In the genomic region with DNA sequence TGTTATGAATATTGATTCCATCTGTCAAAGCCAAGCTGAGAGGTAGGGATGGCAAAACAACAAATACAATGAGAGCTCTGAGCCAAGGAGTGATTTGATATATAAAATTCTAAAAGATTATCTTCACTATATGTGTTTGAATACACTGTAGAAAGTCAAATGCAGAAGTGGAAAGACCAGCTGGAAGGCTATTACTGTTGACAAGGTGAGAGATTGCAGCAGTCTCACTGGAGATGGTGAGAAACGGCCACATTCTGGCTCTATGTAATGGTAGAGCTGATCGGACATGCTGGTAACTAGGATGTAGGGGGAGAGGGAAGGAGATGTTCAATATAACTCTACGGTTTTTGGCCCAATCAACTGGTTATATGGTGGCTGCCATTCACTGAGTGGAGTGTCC, we compare ENCODE assay signal across 20 cellular contexts.
DNase-seq lines count a peak whose midpoint lies in the region; ATAC-seq, FAIRE-seq and TF ChIP-seq lines count a peak whose summit lies in the region.
"Had no signal": no experiment of that assay in that cellular context is flagged by ENCODE, and none has a peak within 500 bp of the region (broad histone marks: within the 10 kb centered on the region; RNA-seq: fewer than 3 reads in every experiment).

No MANE protein-coding gene starts in this region.

- H2AFZ ChIP-seq in HepG2 (ENCODE audit: low read length) (no peak overlapping the region), MM.1S (ENCODE audit: low read length) (no peak overlapping the region)

- no peak for TF ChIP-seq EP300 in HepG2 (IDR thresholded peaks at IDR 0.05; ENCODE audit: low read depth in 2 of 2, low read length in 2 of 2)
- no peak for TF ChIP-seq EP300 in HepG2 (CRISPR knock-in tag; IDR thresholded peaks at IDR 0.05; ENCODE audit: borderline replicate concordance)

- H3K4me1 ChIP-seq in endodermal cell (ENCODE audit: control insufficient read depth, insufficient read depth, low read length) (no peaks in the 10 kb centered on the region), HepG2 (ENCODE audit: insufficient read depth, low read length) (no peaks in the 10 kb centered on the region), MM.1S (ENCODE audit: low read length) (no peaks in the 10 kb centered on the region)
- H3K4me1 ChIP-seq: BE2C, left lung, transverse colon had no signal

- H3K27me3 Mint-ChIP-seq in natural killer cell treated with Interleukin-12 subunit alpha and Interleukin-12 subunit beta and Interleukin-15 and Interleukin-18, amount 100 ng/mL, for 72 hours, result no peaks in the 10 kb centered on the region
- peaks cover 0 to 3% of the 10 kb centered on the region in 2 donors for H3K27me3 Mint-ChIP-seq in natural killer cell (ENCODE audit: low read depth in 2 of 2)
- H3K27me3 Mint-ChIP-seq in central memory CD8-positive, alpha-beta T cell, result no peaks in the 10 kb centered on the region
- H3K27me3 Mint-ChIP-seq in endodermal cell (ENCODE audit: insufficient read depth), result no peaks in the 10 kb centered on the region
- peaks cover 2% of the 10 kb centered on the region; the same call in 1 of the 2 replicates for H3K27me3 Mint-ChIP-seq in HFFc6 (ENCODE audit: insufficient read depth)
- H3K27me3 Mint-ChIP-seq: naive B cell had no signal

- H3K27me3 ChIP-seq in endodermal cell (ENCODE audit: control insufficient read depth, insufficient read depth, low read length, poor library complexity, severe bottlenecking) (no peaks in the 10 kb centered on the region), HepG2 (ENCODE audit: control insufficient read depth in 1 of 2, insufficient read depth in 2 of 2, low read length in 2 of 2) (no peaks in the 10 kb centered on the region), MM.1S (replicated peaks; ENCODE audit: insufficient read depth, low read length) (no peaks in the 10 kb centered on the region)
- H3K27me3 ChIP-seq: BE2C, left lung, transverse colon had no signal

- H3K27ac ChIP-seq in endodermal cell (ENCODE audit: low read depth, low read length) (no peak overlapping the region), HepG2 (ENCODE audit: extremely low read length, insufficient read depth, low read length) (no peak overlapping the region), MM.1S (ENCODE audit: low read length) (no peak overlapping the region)
- H3K27ac ChIP-seq: left lung, RWPE1, skin epidermis, transverse colon had no signal

- H3F3A ChIP-seq in MM.1S (ENCODE audit: insufficient read depth, low read length), result no peaks in the 10 kb centered on the region

- H3K4me2 ChIP-seq in HepG2 (ENCODE audit: low read depth, low read length) (no peak overlapping the region), MM.1S (ENCODE audit: low read depth, low read length) (no peak overlapping the region)
- H3K4me2 ChIP-seq: SK-N-SH had no signal

- no peak for DNase-seq in natural killer cell treated with Interleukin-12 subunit alpha and Interleukin-12 subunit beta and Interleukin-15 and Interleukin-18, amount 100 ng/mL, for 72 hours (ENCODE audit: low spot score)
- DNase-seq in natural killer cell (no peak), endodermal cell (no peak), HFFc6 (no peak), HepG2 (ENCODE audit: low spot score) (no peak), MM.1S (no peak)
- no peak for DNase-seq in central memory CD8-positive, alpha-beta T cell (ENCODE audit: low spot score in 2 of 2)
- DNase-seq: BE2C, cerebellar nuclear complex, Karpas-422, left lung, MV-4-11, naive B cell, retina, SK-N-SH, transverse colon had no signal

- ATAC-seq in natural killer cell treated with Interleukin-12 subunit alpha and Interleukin-12 subunit beta and Interleukin-15 and Interleukin-18, amount 100 ng/mL, for 72 hours, result no peak
- no peak for ATAC-seq in natural killer cell
- ATAC-seq in HG03378 (IDR thresholded peaks at IDR 0.05; ENCODE audit: unreplicated experiment), result peak; percentile 17
- ATAC-seq in central memory CD8-positive, alpha-beta T cell (replicated peaks; ENCODE audit: extremely low read depth, poor library complexity, severe bottlenecking), result no peak
- ATAC-seq in HepG2, result no peak
- ATAC-seq: left lung had no signal

- H3K79me2 ChIP-seq in HepG2 (ENCODE audit: insufficient read depth, low read length) (no peaks in the 10 kb centered on the region), MM.1S (ENCODE audit: low read length) (no peaks in the 10 kb centered on the region)

- peak overlapping the region; percentile 80 for H3K4me3 Mint-ChIP-seq in natural killer cell treated with Interleukin-12 subunit alpha and Interleukin-12 subunit beta and Interleukin-15 and Interleukin-18, amount 100 ng/mL, for 72 hours
- H3K4me3 Mint-ChIP-seq in natural killer cell (no peak overlapping the region), endodermal cell (no peak overlapping the region), HFFc6 (no peak overlapping the region)
- peak overlapping the region; percentile 50 for H3K4me3 Mint-ChIP-seq in central memory CD8-positive, alpha-beta T cell
- H3K4me3 Mint-ChIP-seq: naive B cell had no signal

- peak overlapping the region; percentile 82 to 93 for H3K27ac Mint-ChIP-seq in natural killer cell treated with Interleukin-12 subunit alpha and Interleukin-12 subunit beta and Interleukin-15 and Interleukin-18, amount 100 ng/mL, for 72 hours
- H3K27ac Mint-ChIP-seq in natural killer cell (no peak overlapping the region), endodermal cell (no peak overlapping the region), HFFc6 (no peak overlapping the region)
- H3K27ac Mint-ChIP-seq in central memory CD8-positive, alpha-beta T cell (ENCODE audit: low read depth), result peak overlapping the region; percentile 79
- H3K27ac Mint-ChIP-seq: naive B cell had no signal

- no peak for TF ChIP-seq RAD21 in HepG2 (CRISPR knock-in tag; IDR thresholded peaks at IDR 0.05)

- POLR2A ChIA-PET in HepG2 (lab: Yijun Ruan, JAX), result no interaction called here

- H3K36me3 Mint-ChIP-seq in natural killer cell treated with Interleukin-12 subunit alpha and Interleukin-12 subunit beta and Interleukin-15 and Interleukin-18, amount 100 ng/mL, for 72 hours, result peaks cover 14% of the 10 kb centered on the region
- H3K36me3 Mint-ChIP-seq in natural killer cell (no peaks in the 10 kb centered on the region), endodermal cell (ENCODE audit: low read depth) (no peaks in the 10 kb centered on the region), HFFc6 (ENCODE audit: low read depth) (no peaks in the 10 kb centered on the region)
- no peaks in the 10 kb centered on the region for H3K36me3 Mint-ChIP-seq in central memory CD8-positive, alpha-beta T cell (ENCODE audit: insufficient read depth)
- H3K36me3 Mint-ChIP-seq: naive B cell had no signal

- in situ Hi-C loops in HepG2 (cut with HindIII; ENCODE audit: extremely low pct_ligation_motif_present, low pct_unique_long_range_greater_than_20kb), result no loop called here

- H3K36me3 ChIP-seq in endodermal cell (ENCODE audit: control insufficient read depth, insufficient read depth, low read length), result no peaks in the 10 kb centered on the region
- H3K36me3 ChIP-seq in HepG2 (replicated peaks in 1 of 2; ENCODE audit: control insufficient read depth in 1 of 2, insufficient read depth in 2 of 2, low read length in 2 of 2), result no peaks in the 10 kb centered on the region
- H3K36me3 ChIP-seq in MM.1S (replicated peaks; ENCODE audit: insufficient read depth, low read length), result no peaks in the 10 kb centered on the region
- H3K36me3 ChIP-seq: BE2C, left lung, transverse colon had no signal

- no peaks in the 10 kb centered on the region for H4K20me1 ChIP-seq in HepG2 (ENCODE audit: insufficient read depth, low read length)
- H4K20me1 ChIP-seq in MM.1S (ENCODE audit: insufficient read depth, low read length), result no peaks in the 10 kb centered on the region

- TF ChIP-seq CTCF in natural killer cell (IDR thresholded peaks at IDR 0.05) (no peak), endodermal cell (conservative IDR thresholded peaks at IDR 0.05) (no peak), HFFc6 (IDR thresholded peaks at IDR 0.05) (no peak), HepG2 (CRISPR knock-in tag; IDR thresholded peaks at IDR 0.05) (no peak), MM.1S (IDR thresholded peaks at IDR 0.05; ENCODE audit: low read length) (no peak)

- CTCF ChIA-PET in HepG2 (lab: Yijun Ruan, JAX; ENCODE audit: low intra/inter-chr PET ratio, low total read pairs), result no interaction called here

- whole genome bisulfite sequencing in endodermal cell (ENCODE audit: insufficient coverage in 1 of 2, insufficient read length in 1 of 2), 2 experiments, result 93 to 100% methylated on average over 1 to 3 of the region's 3 CpGs
- WGBS in HepG2 (ENCODE audit: low lambda C conversion rate), result 6% methylated on average over 3 of the region's 3 CpGs

- no peak overlapping the region for H3K4me3 ChIP-seq in endodermal cell (ENCODE audit: low read length)
- H3K4me3 ChIP-seq in HepG2 (replicated peaks in 1 of 3; ENCODE audit: insufficient read depth in 1 of 3, low read depth in 2 of 3, low read length in 3 of 3), result no peak overlapping the region
- no peak overlapping the region for H3K4me3 ChIP-seq in MM.1S (ENCODE audit: low read length)
- H3K4me3 ChIP-seq: left lung, skin epidermis, transverse colon had no signal

- peaks cover 6 to 24% of the 10 kb centered on the region in 2 donors for H3K4me1 Mint-ChIP-seq in natural killer cell treated with Interleukin-12 subunit alpha and Interleukin-12 subunit beta and Interleukin-15 and Interleukin-18, amount 100 ng/mL, for 72 hours (ENCODE audit: low read depth in 2 of 2)
- peaks cover 5 to 16% of the 10 kb centered on the region in 2 donors for H3K4me1 Mint-ChIP-seq in natural killer cell
- peaks cover 57% of the 10 kb centered on the region for H3K4me1 Mint-ChIP-seq in central memory CD8-positive, alpha-beta T cell
- H3K4me1 Mint-ChIP-seq in endodermal cell, result no peaks in the 10 kb centered on the region
- H3K4me1 Mint-ChIP-seq in HFFc6 (ENCODE audit: low read depth), result no peaks in the 10 kb centered on the region
- H3K4me1 Mint-ChIP-seq: naive B cell had no signal

- H3K9me2 ChIP-seq in MM.1S (replicated peaks; ENCODE audit: insufficient read depth, low read length), result no peaks in the 10 kb centered on the region

- H3K9me3 ChIP-seq in endodermal cell (ENCODE audit: control insufficient read depth, low read length), result no peaks in the 10 kb centered on the region
- H3K9me3 ChIP-seq in HepG2 (ENCODE audit: low read length), result no peaks in the 10 kb centered on the region
- no peaks in the 10 kb centered on the region for H3K9me3 ChIP-seq in MM.1S (replicated peaks; ENCODE audit: insufficient read depth, low read length)
- H3K9me3 ChIP-seq: BE2C, left lung, SK-N-SH, transverse colon had no signal

- TF ChIP-seq POLR2A in HepG2 (IDR thresholded peaks at IDR 0.05; ENCODE audit: insufficient read depth in 1 of 2, low read depth in 2 of 2, low read length in 2 of 2), result no peak

- H3K9ac ChIP-seq in endodermal cell (ENCODE audit: extremely low read depth, low read length, poor library complexity, severe bottlenecking) (no peak overlapping the region), HepG2 (ENCODE audit: insufficient read depth, low read depth, low read length) (no peak overlapping the region), MM.1S (ENCODE audit: low read length) (no peak overlapping the region)
- H3K9ac ChIP-seq: SK-N-SH had no signal

- FAIRE-seq in HepG2 (lab: Jason Lieb, UNC), result no peak
- FAIRE-seq: endothelial cell of umbilical vein had no signal

- BruUV-seq in HepG2 (replicated peaks; lab: Mats Ljungman, UMichigan), result no TSS peak

- intact Hi-C loops in natural killer cell (cut with micrococcal nuclease) (no loop called here), HepG2 (cut with micrococcal nuclease; ENCODE audit: unreplicated experiment) (no loop called here)

- peaks cover 3% of the 10 kb centered on the region for H3K9me3 Mint-ChIP-seq in natural killer cell treated with Interleukin-12 subunit alpha and Interleukin-12 subunit beta and Interleukin-15 and Interleukin-18, amount 100 ng/mL, for 72 hours
- peaks cover 4 to 9% of the 10 kb centered on the region in 2 donors for H3K9me3 Mint-ChIP-seq in natural killer cell
- no peaks in the 10 kb centered on the region for H3K9me3 Mint-ChIP-seq in central memory CD8-positive, alpha-beta T cell
- no peaks in the 10 kb centered on the region for H3K9me3 Mint-ChIP-seq in endodermal cell
- peaks cover 31% of the 10 kb centered on the region for H3K9me3 Mint-ChIP-seq in HFFc6

Comparison
In these comparisons a context has a peak if more than half of its experiments do, and no peak if none do; other contexts are left out.
1. H3K27ac Mint-ChIP-seq: peak in natural killer cell treated with Interleukin-12 subunit alpha and Interleukin-12 subunit beta and Interleukin-15 and Interleukin-18, amount 100 ng/mL, for 72 hours (2 of 2) and central memory CD8-positive, alpha-beta T cell (single experiment); none in natural killer cell (0 of 2), endodermal cell (single experiment) and HFFc6 (single experiment).
2. H3K4me3 Mint-ChIP-seq: peak in natural killer cell treated with Interleukin-12 subunit alpha and Interleukin-12 subunit beta and Interleukin-15 and Interleukin-18, amount 100 ng/mL, for 72 hours (single experiment) and central memory CD8-positive, alpha-beta T cell (single experiment); none in natural killer cell (single experiment), endodermal cell (single experiment) and HFFc6 (single experiment).